In the genomic region with DNA sequence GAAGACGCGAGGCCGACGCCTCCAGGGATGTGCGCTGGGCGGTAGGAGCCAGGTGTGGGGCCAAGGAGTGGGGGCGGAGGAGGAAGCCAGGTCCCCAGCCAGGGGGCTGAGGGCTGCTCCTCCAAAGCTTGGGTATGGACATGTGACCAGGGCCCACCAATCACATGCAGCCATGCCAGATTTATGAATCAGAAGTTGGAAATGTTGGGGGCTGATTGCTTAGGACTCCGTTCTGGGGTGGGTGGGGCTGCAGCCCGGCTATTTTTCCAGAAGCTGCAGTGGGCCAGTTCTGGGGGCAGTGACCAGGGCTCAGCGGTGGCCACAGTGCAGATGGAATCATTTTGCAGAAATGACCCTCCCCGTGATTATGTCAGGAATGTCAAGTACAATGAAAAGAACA, we compare ENCODE assay signal across 8 cellular contexts.
DNase-seq lines count a peak whose midpoint lies in the region; TF ChIP-seq lines count a peak whose summit lies in the region.

No MANE protein-coding gene starts in this region.

- H4K8ac ChIP-seq in trophoblast cell (ENCODE audit: low read depth, low read length): no peak overlapping the region

- no peak; the same call in 1 of the 2 replicates for TF ChIP-seq EP300 in Ishikawa (IDR thresholded peaks at IDR 0.05; ENCODE audit: borderline replicate concordance)

- H2BK5ac ChIP-seq in trophoblast cell (ENCODE audit: low read depth, low read length, poor library complexity): no peak overlapping the region

- H4K91ac ChIP-seq in trophoblast cell (ENCODE audit: low read depth, low read length): no peak overlapping the region

- no peak overlapping the region for H2AFZ ChIP-seq in trophoblast cell (ENCODE audit: insufficient read depth, low read length, poor library complexity)

- DNase-seq in GM04503 (ENCODE audit: low read depth) (peak; percentile 80), epithelial cell of esophagus (ENCODE audit: low read depth) (peak; percentile 58), trophoblast cell (peak in 1 of 2 donors; percentile 31), G401 (ENCODE audit: low spot score) (no peak), HuH-7 (ENCODE audit: low spot score) (no peak), NCI-H2029 (lab: John Stamatoyannopoulos, UW) (no peak), cortex of kidney (lab: John Stamatoyannopoulos, UW) (no peak)

- no peak overlapping the region for H3K23ac ChIP-seq in trophoblast cell (ENCODE audit: low read length)

- in situ Hi-C loops in G401 (cut with HindIII; ENCODE audit: low sequenced_read_pairs): no loop called here

- no CpG with 5 or more reads among the region's 11 CpGs for WGBS in trophoblast cell (ENCODE audit: extremely low coverage, insufficient coverage, insufficient read length)

- H3K18ac ChIP-seq in trophoblast cell (ENCODE audit: low read length): no peak overlapping the region

- no peak overlapping the region for H3K4ac ChIP-seq in trophoblast cell (ENCODE audit: low read depth, low read length)

- TF ChIP-seq RAD21 in Ishikawa (IDR thresholded peaks at IDR 0.05; ENCODE audit: low read depth): no peak; the same call in 1 of the 2 replicates

- H3K4me1 ChIP-seq in trophoblast cell (ENCODE audit: control insufficient read depth in 1 of 2, insufficient read depth in 2 of 2, low read length in 2 of 2): peaks cover 2 to 13% of the 10 kb centered on the region in 2 experiments

- H3K27me3 ChIP-seq in trophoblast cell (ENCODE audit: insufficient read depth, low read length): no peaks in the 10 kb centered on the region

- no peak overlapping the region for H3K14ac ChIP-seq in trophoblast cell (ENCODE audit: low read length)

- peak overlapping the region; percentile 8 for H2BK120ac ChIP-seq in trophoblast cell (ENCODE audit: insufficient read depth, low read length, poor library complexity)

- no peak overlapping the region for H4K12ac ChIP-seq in trophoblast cell (ENCODE audit: low read depth, low read length)

- no peak overlapping the region for H3K9ac ChIP-seq in trophoblast cell (ENCODE audit: low read length)

- no peak overlapping the region for H3K4me3 ChIP-seq in epithelial cell of esophagus (ENCODE audit: low read length)
- no peak overlapping the region for H3K4me3 ChIP-seq in trophoblast cell (ENCODE audit: low read depth, low read length)

- H3K4me2 ChIP-seq in trophoblast cell (ENCODE audit: low read length): no peak overlapping the region

- no peaks in the 10 kb centered on the region for H3K36me3 ChIP-seq in trophoblast cell (ENCODE audit: control insufficient read depth in 1 of 2, insufficient read depth in 2 of 2, low read length in 2 of 2)

- H3K9me3 ChIP-seq in trophoblast cell (ENCODE audit: insufficient read depth, low read depth, low read length): no peaks in the 10 kb centered on the region

- H3K27ac ChIP-seq in trophoblast cell (ENCODE audit: low read depth, low read length): no peak overlapping the region

- H2AK5ac ChIP-seq in trophoblast cell (ENCODE audit: low read length): no peak overlapping the region

- peaks cover 4% of the 10 kb centered on the region for H3K79me1 ChIP-seq in trophoblast cell (ENCODE audit: low read length)

- no peak overlapping the region for H2BK12ac ChIP-seq in trophoblast cell (ENCODE audit: low read length)

- no peak for TF ChIP-seq CTCF in epithelial cell of esophagus (IDR thresholded peaks at IDR 0.05; ENCODE audit: insufficient read depth, low read depth, low read length, missing control alignments)

- H3K79me2 ChIP-seq in trophoblast cell (ENCODE audit: control insufficient read depth, insufficient read depth, low read length, poor library complexity): no peaks in the 10 kb centered on the region

TF ChIP-seq in Ishikawa, 13 proteins besides CTCF, POLR2A, EP300 and RAD21:
- TF ChIP-seq REST (IDR thresholded peaks at IDR 0.05; ENCODE audit: low read depth): no peak
- peak; percentile 69 for TF ChIP-seq EGR1 (IDR thresholded peaks at IDR 0.05)
- 0 out of 2 replicates have a peak, but pooled peaks have one; percentile 12 for TF ChIP-seq NFIC (IDR thresholded peaks at IDR 0.05)
- TF ChIP-seq CEBPB (IDR thresholded peaks at IDR 0.05): no peak
- peak; percentile 74 for TF ChIP-seq TCF12 (IDR thresholded peaks at IDR 0.05; ENCODE audit: low read depth)
- no peak for TF ChIP-seq CREB1 (IDR thresholded peaks at IDR 0.05; ENCODE audit: low read depth)
- TF ChIP-seq TEAD4 (IDR thresholded peaks at IDR 0.05): peak; percentile 81
- peak; percentile 38 for TF ChIP-seq MAX (IDR thresholded peaks at IDR 0.05)
- TF ChIP-seq TAF1 (IDR thresholded peaks at IDR 0.05; ENCODE audit: low read depth): peak; percentile 41; the same call in 1 of the 2 replicates
- peak; percentile 84 for TF ChIP-seq ZBTB7A (IDR thresholded peaks at IDR 0.05; ENCODE audit: low read depth)
- no peak for TF ChIP-seq YY1 (IDR thresholded peaks at IDR 0.05; ENCODE audit: low read depth)
- TF ChIP-seq USF1 (IDR thresholded peaks at IDR 0.05): peak; percentile 98
- no peak for TF ChIP-seq FOXM1 (IDR thresholded peaks at IDR 0.05; ENCODE audit: borderline replicate concordance, low read depth)

Comparison
In these comparisons a context has a peak if more than half of its experiments do, and no peak if none do; other contexts are left out.
1. DNase-seq: peak in GM04503 (single experiment) and epithelial cell of esophagus (single experiment); none in G401 (single experiment), HuH-7 (single experiment), NCI-H2029 (single experiment) and cortex of kidney (single experiment).